In the genomic region with DNA sequence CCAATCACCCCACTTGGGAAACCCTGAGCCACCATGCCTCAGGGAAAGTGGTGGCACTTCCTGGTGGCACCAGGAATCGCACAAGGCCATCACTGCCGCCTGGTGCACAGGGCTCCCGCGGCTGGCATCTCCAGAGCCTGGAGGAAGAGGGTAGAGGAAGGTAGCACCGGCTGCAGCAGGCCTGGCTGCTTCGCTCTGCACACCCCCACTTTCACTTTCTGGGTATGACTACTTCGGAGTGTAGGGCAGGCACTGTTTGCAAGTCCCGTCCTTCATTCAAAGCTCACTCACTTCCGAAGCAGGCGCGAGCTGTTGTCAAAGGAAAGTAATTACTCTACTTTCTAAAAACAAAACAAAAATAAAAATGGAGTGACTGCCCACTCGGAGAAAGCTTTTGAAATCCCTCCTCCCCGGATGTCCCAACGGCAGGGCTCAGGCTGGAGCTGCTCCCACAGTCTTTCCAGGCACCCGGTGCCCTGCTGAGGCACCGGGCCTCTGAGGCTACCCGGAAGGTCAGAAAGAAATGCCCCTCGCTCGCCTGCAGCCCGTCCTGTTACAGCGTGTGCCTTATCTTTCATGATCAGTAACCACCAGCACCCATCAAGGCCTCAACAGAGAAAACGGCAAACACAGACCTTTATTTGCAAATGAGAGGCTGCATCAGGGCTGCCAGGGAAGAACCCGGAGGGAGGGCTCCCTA, we compare ENCODE assay signal across 8 cellular contexts. TPM values are rescaled to one million over a fixed set of nuclear protein-coding genes. Genes with fewer than 3 reads are reported as not detected.
A peak's percentile ranks its signal among the peaks of the same experiment; 100 is the strongest.
DNase-seq lines count a peak whose midpoint lies in the region; ATAC-seq, FAIRE-seq and TF ChIP-seq lines count a peak whose summit lies in the region.

No MANE protein-coding gene starts in this region.

- H3K27ac Mint-ChIP-seq in stimulated activated naive B cell treated with anti-CD40 and anti-IgM and Interleukin-4, amounts not matched to agents 10 μg/mL and 1 μg/mL and 100 μg/mL, for 72 hours = peak overlapping the region; percentile 89

- H3K36me3 Mint-ChIP-seq in stimulated activated naive B cell treated with anti-CD40 and anti-IgM and Interleukin-4, amounts not matched to agents 10 μg/mL and 1 μg/mL and 100 μg/mL, for 72 hours = peaks cover 0 to 5% of the 10 kb centered on the region in 2 donors

- peaks cover 12% of the 10 kb centered on the region for H3K4me1 ChIP-seq in mucosa of descending colon (ENCODE audit: low read depth)

- H3K27ac ChIP-seq in dorsolateral prefrontal cortex = peak overlapping the region in 43 of 59 donors; percentile 1 to 86 (median 47)

- no peaks in the 10 kb centered on the region for H3K9me3 ChIP-seq in mucosa of descending colon

- peak overlapping the region; percentile 88 to 89 for H3K4me3 Mint-ChIP-seq in stimulated activated naive B cell treated with anti-CD40 and anti-IgM and Interleukin-4, amounts not matched to agents 10 μg/mL and 1 μg/mL and 100 μg/mL, for 72 hours

- DNase-seq in GM12891 (ENCODE audit: insufficient read length, low spot score) (peak; percentile 89), KG1 (lab: John Stamatoyannopoulos, UW) (peak; percentile 32), dorsolateral prefrontal cortex (no peak), mucosa of descending colon (peak; percentile 69 to 80 (median 70))
- DNase-seq in activated CD4-positive, alpha-beta T cell treated with anti-CD3 and anti-CD28 coated beads for 1 hour = peak; percentile 29
- DNase-seq in stimulated activated naive B cell treated with anti-CD40 and anti-IgM and Interleukin-4, amounts not matched to agents 10 μg/mL and 1 μg/mL and 100 μg/mL, for 72 hours = peak; percentile 64

- no peaks in the 10 kb centered on the region for H3K9me3 Mint-ChIP-seq in stimulated activated naive B cell treated with anti-CD40 and anti-IgM and Interleukin-4, amounts not matched to agents 10 μg/mL and 1 μg/mL and 100 μg/mL, for 72 hours

- TF ChIP-seq CTCF in dorsolateral prefrontal cortex (IDR thresholded peaks at IDR 0.05 in 54 of 56, conservative IDR thresholded peaks at IDR 0.05 in 2 of 56; ENCODE audit: low read depth in 1 of 56, partially characterized antibody in 56 of 56) (no peak), mucosa of descending colon (IDR thresholded peaks at IDR 0.05) (no peak)

- intact Hi-C loops in dorsolateral prefrontal cortex (cut with DNase I) (loop anchor here (2.0 to 10.0 kb wide), 4 partner anchors 41 to 379 kb away; a partner anchor contains a TSS), mucosa of descending colon (cut with DNase I, micrococcal nuclease) (no loop called here)

- peaks cover 9 to 13% of the 10 kb centered on the region in 2 donors for H3K27me3 Mint-ChIP-seq in stimulated activated naive B cell treated with anti-CD40 and anti-IgM and Interleukin-4, amounts not matched to agents 10 μg/mL and 1 μg/mL and 100 μg/mL, for 72 hours

- H3K36me3 ChIP-seq in mucosa of descending colon (ENCODE audit: low read depth) = no peaks in the 10 kb centered on the region

- peak; percentile 95 for FAIRE-seq in GM12891 (lab: Jason Lieb, UNC)

- peak; percentile 54 for ATAC-seq in mucosa of descending colon
- ATAC-seq in stimulated activated naive B cell treated with anti-CD40 and anti-IgM and Interleukin-4, amounts not matched to agents 10 μg/mL and 1 μg/mL and 100 μg/mL, for 72 hours (replicated peaks) = peak; percentile 60 to 68
- ATAC-seq in HG03457 (IDR thresholded peaks at IDR 0.05; ENCODE audit: unreplicated experiment) = no peak
- no peak for ATAC-seq in HG03095 (IDR thresholded peaks at IDR 0.05; ENCODE audit: unreplicated experiment)

- peak; percentile 62 for TF ChIP-seq POLR2A in GM12891 (IDR thresholded peaks at IDR 0.05; ENCODE audit: low read depth, low read length)

- H3K27me3 ChIP-seq in dorsolateral prefrontal cortex = no peaks in the 10 kb centered on the region

- H3K4me3 ChIP-seq in dorsolateral prefrontal cortex (peak overlapping the region; percentile 53 to 96 (median 74)), mucosa of descending colon (no peak overlapping the region)

- peaks cover 36 to 57% of the 10 kb centered on the region in 2 donors for H3K4me1 Mint-ChIP-seq in stimulated activated naive B cell treated with anti-CD40 and anti-IgM and Interleukin-4, amounts not matched to agents 10 μg/mL and 1 μg/mL and 100 μg/mL, for 72 hours

TF ChIP-seq in GM12891, 5 proteins besides CTCF, POLR2A, EP300 and RAD21:
- TF ChIP-seq POU2F2 (IDR thresholded peaks at IDR 0.05; ENCODE audit: low read depth, low read length) = peak; percentile 23; the same call in 1 of the 2 replicates
- no peak for TF ChIP-seq PAX5 (IDR thresholded peaks at IDR 0.05; ENCODE audit: insufficient read depth, low read length, severe bottlenecking)
- peak; percentile 62 for TF ChIP-seq POLR2AphosphoS5 (IDR thresholded peaks at IDR 0.05; ENCODE audit: low read depth, low read length)
- peak; percentile 65; the same call in 1 of the 2 replicates for TF ChIP-seq TAF1 (IDR thresholded peaks at IDR 0.05; ENCODE audit: low read depth, low read length)
- no peak for TF ChIP-seq SPI1 (IDR thresholded peaks at IDR 0.05; ENCODE audit: low read depth, low read length)

RNA-seq across cellular contexts. Expression of a gene that starts 2.0 kb away (rescaled TPM):
- polyA plus RNA-seq in GM12891 (2012; ENCODE audit: low read depth, missing spikeins) = 6.1 TPM
- total RNA-seq in dorsolateral prefrontal cortex (10 to 100 TPM; 28.4 to 69.2 (median 48.5) TPM), mucosa of descending colon (10 to 100 TPM; 19.4 to 56.0 (median 29.4) TPM)

RNA-seq across cellular contexts. Expression of a gene that starts 40.6 kb away (rescaled TPM):
- 6.2 TPM for polyA plus RNA-seq in GM12891 (2012; ENCODE audit: low read depth, missing spikeins)
- total RNA-seq in dorsolateral prefrontal cortex (10 to 100 TPM; 22.2 to 73.3 (median 53.2) TPM), mucosa of descending colon (10 to 100 TPM in 1 of 3 donors, 1 to 10 TPM in 2; 3.6 to 17.6 (median 4.9) TPM)

Comparison
In these comparisons a context has a peak if more than half of its experiments do, and no peak if none do; other contexts are left out.
1. DNase-seq: peak in GM12891 (single experiment), KG1 (single experiment), activated CD4-positive, alpha-beta T cell treated with anti-CD3 and anti-CD28 coated beads for 1 hour (single experiment), mucosa of descending colon (3 of 3) and stimulated activated naive B cell treated with anti-CD40 and anti-IgM and Interleukin-4, amounts not matched to agents 10 μg/mL and 1 μg/mL and 100 μg/mL, for 72 hours (single experiment); none in dorsolateral prefrontal cortex (0 of 10).
2. ATAC-seq: peak in mucosa of descending colon (single experiment) and stimulated activated naive B cell treated with anti-CD40 and anti-IgM and Interleukin-4, amounts not matched to agents 10 μg/mL and 1 μg/mL and 100 μg/mL, for 72 hours (2 of 2); none in HG03457 (single experiment) and HG03095 (single experiment).
3. intact Hi-C loops: an anchor here in dorsolateral prefrontal cortex (2.0 to 10.0 kb wide); none called in mucosa of descending colon.